Comparison of ENCODE assay signal across 12 cellular contexts in the genomic region with DNA sequence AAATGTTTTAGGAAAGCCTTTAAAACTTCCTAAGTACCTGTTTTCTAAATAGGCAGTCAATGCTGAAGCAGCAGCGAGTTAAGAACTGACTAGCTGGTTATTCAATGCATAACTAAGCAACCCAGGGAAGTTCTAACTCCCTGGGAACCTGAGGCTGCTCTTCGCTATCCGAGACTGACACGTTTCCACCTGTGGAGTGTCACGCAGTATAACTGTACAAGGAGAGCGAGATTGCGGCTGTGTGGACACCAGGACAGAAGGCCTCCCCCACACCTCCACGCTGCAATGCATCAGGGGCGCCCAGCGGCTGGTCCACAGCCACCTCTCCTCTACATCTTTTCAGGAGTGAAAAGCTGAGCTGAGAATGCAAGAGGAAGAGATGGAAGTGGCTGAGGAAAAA. TPM values are rescaled to one million over a fixed set of nuclear protein-coding genes. Genes with fewer than 3 reads are reported as not detected.
DNase-seq lines count a peak whose midpoint lies in the region; ATAC-seq, FAIRE-seq and TF ChIP-seq lines count a peak whose summit lies in the region.
"Had no signal": no experiment of that assay in that cellular context is flagged by ENCODE, and none has a peak within 500 bp of the region (broad histone marks: within the 10 kb centered on the region; RNA-seq: fewer than 3 reads in every experiment).

No MANE protein-coding gene starts in this region.

- no peak for TF ChIP-seq RAD21 in liver (IDR thresholded peaks at IDR 0.05)

- H3K27ac ChIP-seq in HEK293 (ENCODE audit: extremely low read depth, low read depth, low read length) (no peak overlapping the region), body of pancreas (peak overlapping the region in 3 of 4 donors; percentile 15 to 63 (median 57)), liver (ENCODE audit: low read depth in 1 of 2, low read length in 2 of 2) (peak overlapping the region; percentile 81 to 96), small intestine (ENCODE audit: low read depth in 1 of 2, low read length in 1 of 2) (peak overlapping the region in 1 of 2 donors; percentile 53)

- ATAC-seq in body of pancreas: no peak
- no peak for ATAC-seq in stimulated activated naive B cell treated with anti-CD40 and anti-IgM and Interleukin-4, amounts not matched to agents 10 μg/mL and 1 μg/mL and 100 μg/mL, for 72 hours (replicated peaks)

- no peaks in the 10 kb centered on the region for H3K27me3 Mint-ChIP-seq in stimulated activated naive B cell treated with anti-CD40 and anti-IgM and Interleukin-4, amounts not matched to agents 10 μg/mL and 1 μg/mL and 100 μg/mL, for 72 hours

- H3K4me3 Mint-ChIP-seq in stimulated activated naive B cell treated with anti-CD40 and anti-IgM and Interleukin-4, amounts not matched to agents 10 μg/mL and 1 μg/mL and 100 μg/mL, for 72 hours: peak overlapping the region; percentile 36 to 39

- H3K36me3 Mint-ChIP-seq in stimulated activated naive B cell treated with anti-CD40 and anti-IgM and Interleukin-4, amounts not matched to agents 10 μg/mL and 1 μg/mL and 100 μg/mL, for 72 hours: peaks cover 23 to 46% of the 10 kb centered on the region in 2 donors
- H3K36me3 Mint-ChIP-seq: CD4-positive, CD25-positive, alpha-beta regulatory T cell had no signal

- H3K36me3 ChIP-seq in HEK293 (ENCODE audit: control insufficient read depth in 2 of 2, insufficient read depth in 1 of 2, low read length in 2 of 2): peaks cover 0 to 6% of the 10 kb centered on the region in 2 experiments; a peak in 1 of 3 replicates
- no peaks in the 10 kb centered on the region for H3K36me3 ChIP-seq in body of pancreas (replicated peaks in 1 of 2; ENCODE audit: insufficient read depth in 1 of 2, low read depth in 2 of 2)
- peaks cover 0 to 9% (median 2%) of the 10 kb centered on the region in 4 donors for H3K36me3 ChIP-seq in liver (ENCODE audit: control insufficient read depth in 4 of 4, insufficient read depth in 3 of 4, low read depth in 1 of 4, low read length in 3 of 4)
- no peaks in the 10 kb centered on the region for H3K36me3 ChIP-seq in small intestine (ENCODE audit: control insufficient read depth in 2 of 2, insufficient read depth in 2 of 2, low read length in 2 of 2)

- TF ChIP-seq CTCF in HEK293 (tag by site-specific recombination; IDR thresholded peaks at IDR 0.05) (no peak), body of pancreas (IDR thresholded peaks at IDR 0.05) (no peak), liver (IDR thresholded peaks at IDR 0.05; ENCODE audit: low read depth, low read length, missing input control) (no peak)

- intact Hi-C loops in body of pancreas (cut with DNase I): loop anchor here (5.0 kb wide), 1 partner anchor 249 kb away; no protein-coding TSS in a partner anchor

- no peak for TF ChIP-seq POLR2A in body of pancreas (IDR thresholded peaks at IDR 0.05)

- no peak for DNase-seq in body of pancreas
- DNase-seq in stimulated activated naive B cell treated with anti-CD40 and anti-IgM and Interleukin-4, amounts not matched to agents 10 μg/mL and 1 μg/mL and 100 μg/mL, for 72 hours: no peak
- no peak for DNase-seq in iPS-NIHi11 (ENCODE audit: low spot score)
- DNase-seq in small intestine: no peak
- DNase-seq in activated CD4-positive, alpha-beta T cell treated with anti-CD3 and anti-CD28 coated beads for 1 hour: no peak
- no peak for DNase-seq in NCI-H1694 treated with DMSO at 0.1 percent for 48 hours (lab: John Stamatoyannopoulos, UW)

- H3K4me3 ChIP-seq in HEK293 (ENCODE audit: low read depth, low read length): no peak overlapping the region
- no peak overlapping the region for H3K4me3 ChIP-seq in body of pancreas
- H3K4me3 ChIP-seq in liver (ENCODE audit: low read depth in 1 of 3, low read length in 3 of 3): peak overlapping the region in 2 of 3 donors; percentile 19 to 27
- H3K4me3 ChIP-seq in small intestine (ENCODE audit: low read depth in 1 of 2, low read length in 2 of 2): no peak overlapping the region

- H3K9ac ChIP-seq in liver (ENCODE audit: low read depth in 1 of 2, low read length in 2 of 2): peak overlapping the region; percentile 65 to 67

- WGBS in body of pancreas, 2 donors: 92 to 97% methylated on average over 10 of the region's 10 CpGs
- WGBS in liver: 84% methylated on average over 10 of the region's 10 CpGs
- 89 to 94% (median 90%) methylated on average over 10 of the region's 10 CpGs for WGBS in small intestine, 3 donors

- no peak for FAIRE-seq in small intestine (lab: Jason Lieb, UNC)
- FAIRE-seq: endometrium, RCC 7860, TTC549 had no signal

- peaks cover 44 to 59% of the 10 kb centered on the region in 2 donors for H3K4me1 Mint-ChIP-seq in stimulated activated naive B cell treated with anti-CD40 and anti-IgM and Interleukin-4, amounts not matched to agents 10 μg/mL and 1 μg/mL and 100 μg/mL, for 72 hours

- no peaks in the 10 kb centered on the region for H3K9me3 Mint-ChIP-seq in stimulated activated naive B cell treated with anti-CD40 and anti-IgM and Interleukin-4, amounts not matched to agents 10 μg/mL and 1 μg/mL and 100 μg/mL, for 72 hours
- H3K9me3 Mint-ChIP-seq: CD4-positive, CD25-positive, alpha-beta regulatory T cell had no signal

- POLR2A ChIA-PET in HEK293 (lab: Yijun Ruan, JAX): interaction anchor here (1.0 to 1.5 kb wide), 2 partner anchors 105 to 235 kb away, joined by 4 to 8 read pairs; partner anchors contain the start of gene FAM50B

- H3K4me1 ChIP-seq in HEK293 (ENCODE audit: control insufficient read depth, insufficient read depth, low read length) (peaks cover 6% of the 10 kb centered on the region; the same call in 1 of the 2 replicates), body of pancreas (peaks cover 22% of the 10 kb centered on the region), liver (ENCODE audit: control insufficient read depth in 4 of 4, insufficient read depth in 4 of 4, low read length in 3 of 4) (peaks cover 27 to 87% (median 68%) of the 10 kb centered on the region in 4 donors), small intestine (ENCODE audit: control insufficient read depth in 2 of 2, insufficient read depth in 1 of 2, low read depth in 1 of 2, low read length in 1 of 2) (peaks cover 0 to 2% of the 10 kb centered on the region in 2 donors)

- H3K27me3 ChIP-seq in body of pancreas (no peaks in the 10 kb centered on the region), liver (ENCODE audit: control insufficient read depth in 4 of 4, insufficient read depth in 4 of 4, low read length in 3 of 4) (no peaks in the 10 kb centered on the region), small intestine (ENCODE audit: control insufficient read depth in 2 of 2, insufficient read depth in 2 of 2, low read length in 2 of 2) (no peaks in the 10 kb centered on the region)

- CTCF ChIA-PET in HEK293 (lab: Yijun Ruan, JAX): interaction anchor here (0.6 to 7.8 kb wide), 33 partner anchors 11 to 468 kb away, joined by 3 to 107 read pairs (median 5); partner anchors contain the start of gene FAM50B

- no peak overlapping the region for H3K27ac Mint-ChIP-seq in stimulated activated naive B cell treated with anti-CD40 and anti-IgM and Interleukin-4, amounts not matched to agents 10 μg/mL and 1 μg/mL and 100 μg/mL, for 72 hours

- H3K9me3 ChIP-seq in HEK293 (ENCODE audit: control insufficient read depth, insufficient read depth, low read depth, low read length) (no peaks in the 10 kb centered on the region), body of pancreas (no peaks in the 10 kb centered on the region), liver (ENCODE audit: control insufficient read depth in 4 of 4, low read length in 3 of 4) (no peaks in the 10 kb centered on the region), small intestine (ENCODE audit: control insufficient read depth, low read depth) (no peaks in the 10 kb centered on the region)

TF ChIP-seq in HEK293, 187 proteins besides CTCF, POLR2A, EP300 and RAD21:
- TF ChIP-seq KLF10 (tag by site-specific recombination; IDR thresholded peaks at IDR 0.05) (no peak), SCRT2 (tag by site-specific recombination; IDR thresholded peaks at IDR 0.05) (peak; percentile 54)

TF ChIP-seq in liver, 16 proteins besides CTCF, POLR2A, EP300 and RAD21 (continues in another document):
- TF ChIP-seq GABPA (IDR thresholded peaks at IDR 0.05 in 1 of 2, conservative IDR thresholded peaks at IDR 0.05 in 1 of 2): no peak
- no peak for TF ChIP-seq HNF4A (conservative IDR thresholded peaks at IDR 0.05)
- no peak for TF ChIP-seq FOXA2 (IDR thresholded peaks at IDR 0.05)
- no peak for TF ChIP-seq ZBTB33 (IDR thresholded peaks at IDR 0.05)
- TF ChIP-seq TAF1 (conservative IDR thresholded peaks at IDR 0.05): no peak

RNA-seq across cellular contexts. Expression of gene PXDC1, which starts 8.0 kb away (rescaled TPM):
- total RNA-seq in body of pancreas: 10 to 100 TPM; 30.9 to 35.6 TPM
- 10 to 100 TPM; 24.1 to 86.4 TPM for total RNA-seq in liver
- polyA plus RNA-seq in liver: 100 to 1,000 TPM in 1 of 2 donors, 10 to 100 TPM in 1; 68.8 to 106 TPM
- polyA plus RNA-seq in small intestine: 10 to 100 TPM; 21.6 to 97.5 (median 89.5) TPM
- polyA plus RNA-seq: CD4-positive, CD25-positive, alpha-beta regulatory T cell had no signal

Comparison
In these comparisons a context has a peak if more than half of its experiments do, and no peak if none do; other contexts are left out.
1. H3K4me3 ChIP-seq: peak in liver (2 of 3); none in HEK293 (single experiment), body of pancreas (0 of 2) and small intestine (0 of 2).